10 cellular contexts compared by ENCODE assay signal in the genomic region with DNA sequence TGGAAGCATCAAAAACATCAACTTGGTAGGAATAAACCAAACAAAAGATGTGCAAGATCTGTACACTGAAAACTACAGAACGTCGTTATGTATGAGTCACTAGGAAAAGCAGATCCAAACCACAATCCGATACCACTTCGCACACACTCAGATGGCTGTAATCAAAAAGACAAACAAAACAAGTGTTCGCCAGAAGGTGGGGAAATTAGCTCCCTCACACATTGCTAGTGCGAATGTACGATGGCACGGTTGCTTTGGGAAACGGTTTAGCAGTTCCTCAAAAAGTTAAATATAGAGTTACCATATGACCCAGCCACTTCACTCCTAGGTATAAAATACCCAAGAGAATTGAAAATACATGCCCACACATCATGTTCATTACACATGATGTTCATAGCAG. TPM values are rescaled to one million over a fixed set of nuclear protein-coding genes. Genes with fewer than 3 reads are reported as not detected.
A peak's percentile ranks its signal among the peaks of the same experiment; 100 is the strongest.
DNase-seq lines count a peak whose midpoint lies in the region; ATAC-seq and TF ChIP-seq lines count a peak whose summit lies in the region.
"Had no signal": no experiment of that assay in that cellular context is flagged by ENCODE, and none has a peak within 500 bp of the region (broad histone marks: within the 10 kb centered on the region; RNA-seq: fewer than 3 reads in every experiment).

No MANE protein-coding gene starts in this region.

- H3K27ac Mint-ChIP-seq in CD8-positive, alpha-beta memory T cell: no peak overlapping the region

- POLR2A ChIA-PET in HEK293 (lab: Yijun Ruan, JAX): interaction anchor here (0.5 to 1.3 kb wide), 2 partner anchors 36 to 65 kb away, joined by 3 to 4 read pairs; no protein-coding TSS in a partner anchor
- POLR2A ChIA-PET in CD8-positive, alpha-beta memory T cell (lab: Charles Lee): no interaction called here

- H3K36me3 Mint-ChIP-seq in CD8-positive, alpha-beta memory T cell: no peaks in the 10 kb centered on the region
- H3K36me3 Mint-ChIP-seq: naive thymus-derived CD8-positive, alpha-beta T cell had no signal

- no peaks in the 10 kb centered on the region for H3K9me3 Mint-ChIP-seq in CD8-positive, alpha-beta memory T cell
- H3K9me3 Mint-ChIP-seq: naive thymus-derived CD8-positive, alpha-beta T cell had no signal

- no peak for TF ChIP-seq CTCF in HEK293 (tag by site-specific recombination; IDR thresholded peaks at IDR 0.05)
- TF ChIP-seq CTCF in fibroblast of the aortic adventitia (IDR thresholded peaks at IDR 0.05; ENCODE audit: insufficient read depth, low read length): no peak

- TF ChIP-seq POLR2A in GM18505 (IDR thresholded peaks at IDR 0.05; ENCODE audit: borderline replicate concordance, extremely low read depth, insufficient read depth, insufficient read length): no peak

- H3K4me1 Mint-ChIP-seq in CD8-positive, alpha-beta memory T cell: peaks cover 10 to 30% (median 13%) of the 10 kb centered on the region in 3 donors

- peaks cover 5% of the 10 kb centered on the region for H3K4me1 ChIP-seq in HEK293 (ENCODE audit: control insufficient read depth, insufficient read depth, low read length)
- peaks cover 15% of the 10 kb centered on the region for H3K4me1 ChIP-seq in CD8-positive, alpha-beta memory T cell (ENCODE audit: insufficient read depth, low read length)

- no peaks in the 10 kb centered on the region for H3K36me3 ChIP-seq in HEK293 (ENCODE audit: control insufficient read depth in 2 of 2, insufficient read depth in 1 of 2, low read length in 2 of 2)
- H3K36me3 ChIP-seq in CD8-positive, alpha-beta memory T cell (ENCODE audit: insufficient read depth, low read length): no peaks in the 10 kb centered on the region

- H3K27me3 Mint-ChIP-seq in CD8-positive, alpha-beta memory T cell: peaks cover 7 to 23% of the 10 kb centered on the region in 2 donors

- peak; percentile 41 to 44 for DNase-seq in AML-193 (lab: John Stamatoyannopoulos, UW)
- peak; percentile 38 for DNase-seq in RPMI8226
- DNase-seq in fibroblast of the aortic adventitia (ENCODE audit: low read depth): peak; percentile 87
- no peak for DNase-seq in NCI-H345 (lab: John Stamatoyannopoulos, UW)
- no peak for DNase-seq in CD8-positive, alpha-beta memory T cell
- no peak for DNase-seq in occipital lobe (lab: John Stamatoyannopoulos, UW)

- H3K27me3 ChIP-seq in CD8-positive, alpha-beta memory T cell (ENCODE audit: insufficient read depth, low read length, poor library complexity, severe bottlenecking): no peaks in the 10 kb centered on the region

- H3K9me3 ChIP-seq in HEK293 (ENCODE audit: control insufficient read depth, insufficient read depth, low read depth, low read length): no peaks in the 10 kb centered on the region
- no peaks in the 10 kb centered on the region for H3K9me3 ChIP-seq in CD8-positive, alpha-beta memory T cell (ENCODE audit: low read length)

- no peak overlapping the region for H3K4me3 ChIP-seq in HEK293 (ENCODE audit: low read depth, low read length)
- no peak overlapping the region for H3K4me3 ChIP-seq in fibroblast of the aortic adventitia (ENCODE audit: low read depth, low read length)
- no peak overlapping the region for H3K4me3 ChIP-seq in CD8-positive, alpha-beta memory T cell (ENCODE audit: low read length)

- H3K27ac ChIP-seq in HEK293 (ENCODE audit: extremely low read depth, low read depth, low read length): no peak overlapping the region
- H3K27ac ChIP-seq in CD8-positive, alpha-beta memory T cell (ENCODE audit: low read depth, low read length): no peak overlapping the region

- CTCF ChIA-PET in HEK293 (lab: Yijun Ruan, JAX): interaction anchor here (0.6 to 2.7 kb wide), 8 partner anchors 10 to 273 kb away, joined by 3 to 12 read pairs (median 4); no protein-coding TSS in a partner anchor
- CTCF ChIA-PET in CD8-positive, alpha-beta memory T cell (lab: Charles Lee): interaction anchor here (1.7 kb wide), 1 partner anchor 33 kb away, joined by 4 read pairs; no protein-coding TSS in a partner anchor

- ATAC-seq in GM18505 (IDR thresholded peaks at IDR 0.05; ENCODE audit: unreplicated experiment): no peak

- no peak overlapping the region for H3K4me3 Mint-ChIP-seq in CD8-positive, alpha-beta memory T cell
- H3K4me3 Mint-ChIP-seq: naive thymus-derived CD8-positive, alpha-beta T cell had no signal

TF ChIP-seq in HEK293, 187 proteins besides CTCF, POLR2A, EP300 and RAD21 (continues in another document):
- TF ChIP-seq, protein P1, sequence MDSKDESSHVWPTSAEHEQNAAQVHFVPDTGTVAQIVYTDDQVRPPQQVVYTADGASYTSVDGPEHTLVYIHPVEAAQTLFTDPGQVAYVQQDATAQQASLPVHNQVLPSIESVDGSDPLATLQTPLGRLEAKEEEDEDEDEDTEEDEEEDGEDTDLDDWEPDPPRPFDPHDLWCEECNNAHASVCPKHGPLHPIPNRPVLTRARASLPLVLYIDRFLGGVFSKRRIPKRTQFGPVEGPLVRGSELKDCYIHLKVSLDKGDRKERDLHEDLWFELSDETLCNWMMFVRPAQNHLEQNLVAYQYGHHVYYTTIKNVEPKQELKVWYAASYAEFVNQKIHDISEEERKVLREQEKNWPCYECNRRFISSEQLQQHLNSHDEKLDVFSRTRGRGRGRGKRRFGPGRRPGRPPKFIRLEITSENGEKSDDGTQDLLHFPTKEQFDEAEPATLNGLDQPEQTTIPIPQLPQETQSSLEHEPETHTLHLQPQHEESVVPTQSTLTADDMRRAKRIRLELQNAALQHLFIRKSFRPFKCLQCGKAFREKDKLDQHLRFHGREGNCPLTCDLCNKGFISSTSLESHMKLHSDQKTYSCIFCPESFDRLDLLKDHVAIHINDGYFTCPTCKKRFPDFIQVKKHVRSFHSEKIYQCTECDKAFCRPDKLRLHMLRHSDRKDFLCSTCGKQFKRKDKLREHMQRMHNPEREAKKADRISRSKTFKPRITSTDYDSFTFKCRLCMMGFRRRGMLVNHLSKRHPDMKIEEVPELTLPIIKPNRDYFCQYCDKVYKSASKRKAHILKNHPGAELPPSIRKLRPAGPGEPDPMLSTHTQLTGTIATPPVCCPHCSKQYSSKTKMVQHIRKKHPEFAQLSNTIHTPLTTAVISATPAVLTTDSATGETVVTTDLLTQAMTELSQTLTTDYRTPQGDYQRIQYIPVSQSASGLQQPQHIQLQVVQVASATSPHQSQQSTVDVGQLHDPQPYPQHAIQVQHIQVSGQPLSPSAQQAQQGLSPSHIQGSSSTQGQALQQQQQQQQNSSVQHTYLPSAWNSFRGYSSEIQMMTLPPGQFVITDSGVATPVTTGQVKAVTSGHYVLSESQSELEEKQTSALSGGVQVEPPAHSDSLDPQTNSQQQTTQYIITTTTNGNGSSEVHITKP (tag by site-specific recombination; IDR thresholded peaks at IDR 0.05): peak; percentile 90
- TF ChIP-seq ZNF48 (tag by site-specific recombination; IDR thresholded peaks at IDR 0.05) (no peak), SCRT2 (tag by site-specific recombination; IDR thresholded peaks at IDR 0.05) (peak; percentile 32; the same call in 1 of the 2 replicates), HOXD13 (CRISPR knock-in tag; IDR thresholded peaks at IDR 0.05; ENCODE audit: borderline replicate concordance) (no peak), TRIM28 (IDR thresholded peaks at IDR 0.05; ENCODE audit: borderline replicate concordance, low read length) (peak; percentile 68; the same call in 1 of the 2 replicates), OSR2 (tag by site-specific recombination; IDR thresholded peaks at IDR 0.05) (0 out of 2 replicates have a peak, but pooled peaks have one; percentile 23), GLI4 (tag by site-specific recombination; IDR thresholded peaks at IDR 0.05) (no peak), MEIS1 (CRISPR knock-in tag; IDR thresholded peaks at IDR 0.05; ENCODE audit: borderline replicate concordance) (no peak), ZNF202 (tag by site-specific recombination; IDR thresholded peaks at IDR 0.05; ENCODE audit: borderline replicate concordance) (no peak), SP7 (tag by site-specific recombination; IDR thresholded peaks at IDR 0.05) (peak; percentile 88), ZNF639 (tag by site-specific recombination; IDR thresholded peaks at IDR 0.05) (0 out of 2 replicates have a peak, but pooled peaks have one; percentile 29), ZNF600 (tag by site-specific recombination; IDR thresholded peaks at IDR 0.05) (peak; percentile 97), ZNF704 (tag by site-specific recombination; IDR thresholded peaks at IDR 0.05) (no peak)

RNA-seq across cellular contexts. Expression of gene CARD10, which starts 14.8 kb away (rescaled TPM):
- total RNA-seq in fibroblast of the aortic adventitia (ENCODE audit: low replicate concordance) (5.8 and 13.1 TPM in 2 replicates), occipital lobe (2.0 TPM)
- under 1 TPM; 0.29 to 0.31 TPM for total RNA-seq in CD8-positive, alpha-beta memory T cell
- 1.0 TPM for polyA plus RNA-seq in CD8-positive, alpha-beta memory T cell

RNA-seq across cellular contexts. Expression of gene CDC42EP1, which starts 26.3 kb away (rescaled TPM):
- total RNA-seq in fibroblast of the aortic adventitia (ENCODE audit: low replicate concordance) (18.9 and 30.3 TPM in 2 replicates), occipital lobe (0.94 TPM)
- under 1 TPM; 0.13 to 0.31 TPM for total RNA-seq in CD8-positive, alpha-beta memory T cell
- polyA plus RNA-seq in CD8-positive, alpha-beta memory T cell: not detected
- total RNA-seq: naive thymus-derived CD8-positive, alpha-beta T cell had no signal
- polyA plus RNA-seq: naive thymus-derived CD8-positive, alpha-beta T cell had no signal

RNA-seq across cellular contexts. Expression of gene LGALS2, which starts 45.9 kb away (rescaled TPM):
- total RNA-seq in fibroblast of the aortic adventitia (ENCODE audit: low replicate concordance): not detected in 2 replicates
- total RNA-seq in CD8-positive, alpha-beta memory T cell: not detected
- not detected for polyA plus RNA-seq in CD8-positive, alpha-beta memory T cell
- total RNA-seq in occipital lobe: not detected
- total RNA-seq: naive thymus-derived CD8-positive, alpha-beta T cell; T-helper 2 cell treated with Interferon-gamma antibody and Interleukin-4, amounts not matched to agents 100 ng/mL and 5 ng/mL, for 36 hours had no signal
- polyA plus RNA-seq: naive thymus-derived CD8-positive, alpha-beta T cell had no signal

RNA-seq across cellular contexts. Expression of gene MFNG, which starts 47.8 kb away (rescaled TPM):
- 0.16 and 0.36 TPM in 2 replicates for total RNA-seq in fibroblast of the aortic adventitia (ENCODE audit: low replicate concordance)
- 100 to 1,000 TPM; 162 to 171 TPM for total RNA-seq in CD8-positive, alpha-beta memory T cell
- polyA plus RNA-seq in CD8-positive, alpha-beta memory T cell: 323 TPM
- 3.9 TPM for total RNA-seq in occipital lobe

Comparison
In these comparisons a context has a peak if more than half of its experiments do, and no peak if none do; other contexts are left out.
1. DNase-seq: peak in AML-193 (2 of 2), RPMI8226 (single experiment) and fibroblast of the aortic adventitia (single experiment); none in NCI-H345 (single experiment), CD8-positive, alpha-beta memory T cell (0 of 5) and occipital lobe (single experiment).
2. RNA of gene CDC42EP1, which starts 26.3 kb away (total RNA-seq): 18.9 to 30.3 TPM in fibroblast of the aortic adventitia; 0.94 TPM in occipital lobe (single experiment) and 0.13 to 0.31 TPM in CD8-positive, alpha-beta memory T cell; every median in the first group is over 10 times any median in the second.